In the genomic region with DNA sequence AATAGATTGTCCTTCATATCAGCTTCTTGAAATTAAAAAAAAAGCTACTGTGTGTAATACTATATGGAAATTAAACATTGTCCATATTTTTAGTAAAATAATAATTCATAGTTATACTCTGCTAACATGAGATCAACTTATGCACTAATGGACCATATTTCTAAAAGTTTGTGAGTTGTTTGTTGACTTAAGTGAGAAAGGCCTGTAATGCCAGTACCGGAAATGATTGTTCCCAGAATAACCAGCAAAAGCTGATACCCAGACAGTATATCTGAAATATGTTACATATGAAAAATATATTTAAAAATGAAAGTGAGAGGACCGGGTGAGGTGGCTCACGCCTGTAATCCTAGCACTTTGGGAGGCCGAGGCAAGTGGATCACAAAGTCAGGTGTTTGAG, we compare ENCODE assay signal across 1 cellular context.
TF ChIP-seq lines count a peak whose summit lies in the region.

No MANE protein-coding gene starts in this region.

TF ChIP-seq in A549, 52 proteins besides CTCF, POLR2A, EP300 and RAD21 (continued from another document):
- TF ChIP-seq, protein P1, sequence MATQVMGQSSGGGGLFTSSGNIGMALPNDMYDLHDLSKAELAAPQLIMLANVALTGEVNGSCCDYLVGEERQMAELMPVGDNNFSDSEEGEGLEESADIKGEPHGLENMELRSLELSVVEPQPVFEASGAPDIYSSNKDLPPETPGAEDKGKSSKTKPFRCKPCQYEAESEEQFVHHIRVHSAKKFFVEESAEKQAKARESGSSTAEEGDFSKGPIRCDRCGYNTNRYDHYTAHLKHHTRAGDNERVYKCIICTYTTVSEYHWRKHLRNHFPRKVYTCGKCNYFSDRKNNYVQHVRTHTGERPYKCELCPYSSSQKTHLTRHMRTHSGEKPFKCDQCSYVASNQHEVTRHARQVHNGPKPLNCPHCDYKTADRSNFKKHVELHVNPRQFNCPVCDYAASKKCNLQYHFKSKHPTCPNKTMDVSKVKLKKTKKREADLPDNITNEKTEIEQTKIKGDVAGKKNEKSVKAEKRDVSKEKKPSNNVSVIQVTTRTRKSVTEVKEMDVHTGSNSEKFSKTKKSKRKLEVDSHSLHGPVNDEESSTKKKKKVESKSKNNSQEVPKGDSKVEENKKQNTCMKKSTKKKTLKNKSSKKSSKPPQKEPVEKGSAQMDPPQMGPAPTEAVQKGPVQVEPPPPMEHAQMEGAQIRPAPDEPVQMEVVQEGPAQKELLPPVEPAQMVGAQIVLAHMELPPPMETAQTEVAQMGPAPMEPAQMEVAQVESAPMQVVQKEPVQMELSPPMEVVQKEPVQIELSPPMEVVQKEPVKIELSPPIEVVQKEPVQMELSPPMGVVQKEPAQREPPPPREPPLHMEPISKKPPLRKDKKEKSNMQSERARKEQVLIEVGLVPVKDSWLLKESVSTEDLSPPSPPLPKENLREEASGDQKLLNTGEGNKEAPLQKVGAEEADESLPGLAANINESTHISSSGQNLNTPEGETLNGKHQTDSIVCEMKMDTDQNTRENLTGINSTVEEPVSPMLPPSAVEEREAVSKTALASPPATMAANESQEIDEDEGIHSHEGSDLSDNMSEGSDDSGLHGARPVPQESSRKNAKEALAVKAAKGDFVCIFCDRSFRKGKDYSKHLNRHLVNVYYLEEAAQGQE (IDR thresholded peaks at IDR 0.05): no peak
- TF ChIP-seq, protein P2, sequence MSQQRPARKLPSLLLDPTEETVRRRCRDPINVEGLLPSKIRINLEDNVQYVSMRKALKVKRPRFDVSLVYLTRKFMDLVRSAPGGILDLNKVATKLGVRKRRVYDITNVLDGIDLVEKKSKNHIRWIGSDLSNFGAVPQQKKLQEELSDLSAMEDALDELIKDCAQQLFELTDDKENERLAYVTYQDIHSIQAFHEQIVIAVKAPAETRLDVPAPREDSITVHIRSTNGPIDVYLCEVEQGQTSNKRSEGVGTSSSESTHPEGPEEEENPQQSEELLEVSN (IDR thresholded peaks at IDR 0.05; ENCODE audit: borderline replicate concordance, low read depth): no peak
